Comparison of ENCODE assay signal across 14 cellular contexts in the genomic region with DNA sequence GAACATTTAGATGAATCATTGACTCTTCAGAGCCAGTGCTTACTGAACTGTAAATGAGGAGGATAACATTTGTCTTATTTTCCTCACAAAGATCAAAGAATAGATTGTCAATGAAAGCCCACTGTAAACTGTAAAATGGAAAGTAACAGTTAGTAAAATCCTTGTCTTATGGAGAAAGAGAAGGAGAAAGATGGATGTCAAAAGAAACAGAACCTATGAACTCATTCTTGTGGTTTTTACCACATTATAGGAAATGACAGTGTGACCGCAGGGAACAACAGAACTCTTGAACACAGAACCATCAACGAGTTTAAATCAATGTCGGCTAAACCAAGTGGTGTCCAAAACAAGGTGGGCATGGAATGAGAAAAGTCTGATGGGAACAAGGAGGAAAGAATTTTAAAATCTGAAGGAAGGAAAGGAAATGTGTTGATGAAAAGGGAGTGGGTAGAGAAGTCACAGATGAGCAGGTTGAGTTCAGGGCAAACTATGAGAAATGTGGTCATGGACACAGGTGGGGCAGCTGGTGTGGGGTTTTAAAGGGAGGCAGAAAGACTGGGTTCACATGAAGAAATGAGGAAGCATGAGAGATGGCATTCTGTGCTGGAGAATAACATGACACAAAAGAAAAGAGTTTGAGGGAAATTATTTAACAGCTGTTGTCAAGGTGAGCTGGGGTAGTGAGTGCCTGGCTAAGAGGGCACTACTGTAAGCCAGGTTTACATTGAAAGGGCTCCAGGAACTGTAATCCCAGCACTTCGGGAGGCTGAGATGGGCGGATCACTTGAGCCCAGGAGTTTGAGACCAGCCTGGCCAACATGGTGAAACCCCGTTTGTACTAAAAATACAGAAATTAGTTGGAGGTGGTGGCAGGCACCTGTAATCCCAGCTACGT. TPM values are rescaled to one million over a fixed set of nuclear protein-coding genes. Genes with fewer than 3 reads are reported as not detected.
DNase-seq lines count a peak whose midpoint lies in the region; ATAC-seq and TF ChIP-seq lines count a peak whose summit lies in the region.
"Had no signal": no experiment of that assay in that cellular context is flagged by ENCODE, and none has a peak within 500 bp of the region (broad histone marks: within the 10 kb centered on the region; RNA-seq: fewer than 3 reads in every experiment).

No MANE protein-coding gene starts in this region.

- H3K27me3 Mint-ChIP-seq in immature natural killer cell (ENCODE audit: low read depth in 3 of 3): peaks cover 7 to 29% (median 8%) of the 10 kb centered on the region in 3 donors

- no peaks in the 10 kb centered on the region for H3K9me3 Mint-ChIP-seq in immature natural killer cell

- peak overlapping the region; percentile 100 for H3K4me2 ChIP-seq in OCI-LY3 (ENCODE audit: low read length)

- no peak for TF ChIP-seq CTCF in OCI-LY3 (IDR thresholded peaks at IDR 0.05; ENCODE audit: low read depth, low read length)

- H3K27ac ChIP-seq in OCI-LY3 (ENCODE audit: low read length): no peak overlapping the region
- H3K27ac ChIP-seq: epithelial cell of prostate, SK-N-MC had no signal

- H3K27me3 ChIP-seq in OCI-LY3 (ENCODE audit: low read depth, low read length): 0 out of 2 replicates have a peak, but pooled peaks cover 3% of the 10 kb centered on the region

- no peak overlapping the region for H3K27ac Mint-ChIP-seq in immature natural killer cell

- ATAC-seq in GM21528 (IDR thresholded peaks at IDR 0.05; ENCODE audit: low FRiP score, unreplicated experiment): peak; percentile 43
- ATAC-seq: left colon had no signal

- H2AFZ ChIP-seq in OCI-LY3 (ENCODE audit: low read depth, low read length): no peak overlapping the region

- peaks cover 4% of the 10 kb centered on the region for H3K36me3 ChIP-seq in OCI-LY3 (replicated peaks; ENCODE audit: low read depth, low read length)

- H3K36me3 Mint-ChIP-seq in immature natural killer cell: no peaks in the 10 kb centered on the region

- H3K79me2 ChIP-seq in OCI-LY3 (ENCODE audit: low read length): no peaks in the 10 kb centered on the region

- no peaks in the 10 kb centered on the region for H4K20me1 ChIP-seq in OCI-LY3 (ENCODE audit: insufficient read depth, low read length)

- H3K4me3 ChIP-seq in OCI-LY3 (ENCODE audit: low read length): peak overlapping the region; percentile 79; the same call in 1 of the 2 replicates
- H3K4me3 ChIP-seq: SK-N-MC had no signal

- peaks cover 8 to 10% of the 10 kb centered on the region in 2 donors for H3K4me1 Mint-ChIP-seq in immature natural killer cell

- H3K9ac ChIP-seq in OCI-LY3 (ENCODE audit: low read length): no peak overlapping the region

- no peaks in the 10 kb centered on the region for H3K9me3 ChIP-seq in OCI-LY3 (ENCODE audit: insufficient read depth, low read length)

- H3K4me1 ChIP-seq in OCI-LY3 (ENCODE audit: low read length): peaks cover 41% of the 10 kb centered on the region

- DNase-seq in CD1c-positive myeloid dendritic cell (ENCODE audit: extremely low spot score): peak; percentile 47
- peak in 1 of 3 donors; percentile 11 for DNase-seq in immature natural killer cell
- DNase-seq in activated CD4-positive, CD25-positive, alpha-beta regulatory T cell treated with anti-CD3 and anti-CD28 coated beads, Interleukin-2, amount 50 U/mL, for 72 hours: no peak
- no peak for DNase-seq in NCI-H748 (lab: John Stamatoyannopoulos, UW; ENCODE audit: unreplicated experiment)
- no peak for DNase-seq in NCI-H187 treated with DMSO at 0.1 percent for 48 hours (lab: John Stamatoyannopoulos, UW)
- no peak for DNase-seq in NCI-H1694 treated with DMSO at 0.1 percent for 48 hours (lab: John Stamatoyannopoulos, UW)
- DNase-seq: activated gamma-delta T cell treated with Interleukin-2 at 50 U/mL for 16 hours; caudate nucleus; left colon; stimulated activated CD4-positive, alpha-beta T cell treated with anti-CD3 and anti-CD28 coated beads, Interleukin-2, amount 100 ng/mL, for 48 hours had no signal

- peak overlapping the region in 3 of 5 donors; percentile 6 to 54 (median 51) for H3K4me3 Mint-ChIP-seq in immature natural killer cell

RNA-seq across cellular contexts. Expression of a gene that starts 42.4 kb away (rescaled TPM):
- polyA plus RNA-seq in immature natural killer cell: 1 to 10 TPM in 1 of 3 donors, under 1 TPM in 1, not detected in 1; 0.26 to 2.0 TPM
